ENCODE assay signal across 9 cellular contexts in the genomic region with DNA sequence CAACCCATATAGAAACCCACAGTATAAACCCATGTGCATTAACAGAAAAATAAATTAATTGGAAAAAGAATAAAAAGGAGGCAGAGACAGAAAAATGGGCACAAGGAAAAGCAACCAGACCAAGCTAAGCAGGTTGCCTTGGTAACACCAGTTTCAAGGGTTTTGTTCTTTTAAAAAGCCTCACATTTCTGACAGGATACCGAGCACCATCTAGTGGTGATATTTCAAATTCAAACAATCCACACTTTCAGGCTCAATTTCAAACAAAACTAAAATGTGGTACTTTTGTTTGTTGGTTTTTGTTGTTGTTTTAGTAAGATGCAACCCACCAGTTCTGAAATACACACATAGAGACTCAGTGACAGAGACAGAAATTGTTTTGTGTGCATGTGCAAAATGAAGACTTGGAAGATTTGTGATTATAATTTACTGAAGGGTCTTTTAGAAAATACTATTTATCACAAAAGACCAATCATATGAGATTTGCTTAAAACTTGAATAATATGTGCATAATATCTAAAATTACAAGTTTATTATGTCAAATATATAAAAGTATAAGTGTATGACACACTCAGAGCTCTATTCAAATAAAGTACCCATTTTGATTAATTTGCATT.
DNase-seq lines count a peak whose midpoint lies in the region; ATAC-seq, FAIRE-seq and TF ChIP-seq lines count a peak whose summit lies in the region.
"Had no signal": no experiment of that assay in that cellular context is flagged by ENCODE, and none has a peak within 500 bp of the region (broad histone marks: within the 10 kb centered on the region; RNA-seq: fewer than 3 reads in every experiment).

No MANE protein-coding gene starts in this region.

- no peak overlapping the region for H3K4me3 ChIP-seq in WERI-Rb-1 (ENCODE audit: low read depth, low read length)
- H3K4me3 ChIP-seq: SJSA1 had no signal

- DNase-seq in CD14-positive monocyte (ENCODE audit: low spot score): no peak
- DNase-seq in NCI-H187 (lab: John Stamatoyannopoulos, UW): peak; percentile 4 to 62
- no peak for DNase-seq in WERI-Rb-1
- no peak for DNase-seq in activated CD8-positive, alpha-beta memory T cell treated with anti-CD3 and anti-CD28 coated beads for 24 hours
- no peak for DNase-seq in stimulated activated CD4-positive, alpha-beta T cell treated with anti-CD3 and anti-CD28 coated beads, Interleukin-4, amount 100 ng/mL, for 1 hour

- TF ChIP-seq CTCF in CD14-positive monocyte (IDR thresholded peaks at IDR 0.05) (peak; percentile 70), WERI-Rb-1 (IDR thresholded peaks at IDR 0.05; ENCODE audit: low read depth, low read length) (peak; percentile 47; the same call in 1 of the 2 replicates)

- H3K36me3 ChIP-seq in WERI-Rb-1: no peaks in the 10 kb centered on the region
- H3K36me3 ChIP-seq: SJSA1 had no signal

- H3K9me3 ChIP-seq in WERI-Rb-1 (ENCODE audit: severe bottlenecking): no peaks in the 10 kb centered on the region
- H3K9me3 ChIP-seq: SJSA1 had no signal

- intact Hi-C loops in CD14-positive monocyte (cut with micrococcal nuclease): no loop called here

- H3K9me3 Mint-ChIP-seq in CD14-positive monocyte: no peaks in the 10 kb centered on the region

- H3K27me3 Mint-ChIP-seq in CD14-positive monocyte (ENCODE audit: low read depth in 3 of 3): peaks cover 0 to 7% (median 0%) of the 10 kb centered on the region in 3 donors

- H3K27me3 ChIP-seq in WERI-Rb-1 (ENCODE audit: insufficient read depth, low read depth, severe bottlenecking): no peaks in the 10 kb centered on the region
- H3K27me3 ChIP-seq: SJSA1 had no signal

- H3K4me1 Mint-ChIP-seq in CD14-positive monocyte: no peaks in the 10 kb centered on the region

- no peak overlapping the region for H3K4me3 Mint-ChIP-seq in CD14-positive monocyte

- H3K27ac ChIP-seq in WERI-Rb-1: no peak overlapping the region
- H3K27ac ChIP-seq: SJSA1 had no signal

- no peaks in the 10 kb centered on the region for H3K36me3 Mint-ChIP-seq in CD14-positive monocyte

- ATAC-seq in GM18873 (IDR thresholded peaks at IDR 0.05; ENCODE audit: low FRiP score, unreplicated experiment) (peak; percentile 69), HG03039 (IDR thresholded peaks at IDR 0.05; ENCODE audit: unreplicated experiment) (peak; percentile 89)

- peak; percentile 99 for FAIRE-seq in islet of Langerhans (lab: Jason Lieb, UNC)

- no peak overlapping the region for H3K27ac Mint-ChIP-seq in CD14-positive monocyte

Comparison
In these comparisons a context has a peak if more than half of its experiments do, and no peak if none do; other contexts are left out.
1. DNase-seq: peak in NCI-H187 (2 of 2); none in CD14-positive monocyte (single experiment), WERI-Rb-1 (single experiment), activated CD8-positive, alpha-beta memory T cell treated with anti-CD3 and anti-CD28 coated beads for 24 hours (single experiment) and stimulated activated CD4-positive, alpha-beta T cell treated with anti-CD3 and anti-CD28 coated beads, Interleukin-4, amount 100 ng/mL, for 1 hour (single experiment).